ENCODE assay signal across 29 cellular contexts in the genomic region with DNA sequence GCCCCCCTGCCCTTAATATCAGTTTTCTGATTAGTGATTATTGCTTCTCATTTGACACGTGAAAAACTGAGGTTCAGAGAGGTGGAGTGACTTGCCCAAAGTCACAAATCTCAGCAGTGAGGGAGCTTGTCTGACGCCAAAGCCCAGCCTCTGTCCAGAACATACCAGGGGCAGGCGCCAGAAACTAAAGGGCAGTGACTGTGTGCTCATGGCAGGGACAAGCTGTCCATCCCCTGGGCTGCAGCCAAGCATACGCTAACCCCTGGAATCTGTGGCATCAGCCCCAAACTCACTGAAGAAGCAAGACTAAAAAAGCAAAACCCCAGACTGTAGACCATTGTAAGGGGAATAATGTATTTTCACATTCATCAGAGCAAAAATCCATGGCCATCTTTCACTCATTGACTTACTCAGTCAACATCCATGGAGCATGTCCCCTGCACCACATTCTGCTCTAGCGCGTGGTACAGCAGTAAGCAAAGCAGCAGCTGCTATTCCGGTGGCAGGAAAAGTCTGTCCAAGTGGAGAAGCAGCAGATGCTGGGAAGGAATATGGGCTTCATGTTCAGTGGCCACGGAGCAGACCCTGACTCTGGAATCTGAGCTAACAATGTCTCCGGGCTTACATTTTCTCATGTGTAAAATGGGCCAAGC. TPM values are rescaled to one million over a fixed set of nuclear protein-coding genes. Genes with fewer than 3 reads are reported as not detected.
A peak's percentile ranks its signal among the peaks of the same experiment; 100 is the strongest.
DNase-seq lines count a peak whose midpoint lies in the region; ATAC-seq, FAIRE-seq and TF ChIP-seq lines count a peak whose summit lies in the region.
"Had no signal": no experiment of that assay in that cellular context is flagged by ENCODE, and none has a peak within 500 bp of the region (broad histone marks: within the 10 kb centered on the region; RNA-seq: fewer than 3 reads in every experiment).

No MANE protein-coding gene starts in this region.

- no peaks in the 10 kb centered on the region for H3K36me3 ChIP-seq in HepG2 (replicated peaks in 1 of 2; ENCODE audit: control insufficient read depth in 1 of 2, insufficient read depth in 2 of 2, low read length in 2 of 2)
- H3K36me3 ChIP-seq: SJCRH30 had no signal

- WGBS in HepG2 (ENCODE audit: low lambda C conversion rate), result 91% methylated on average over 9 of the region's 9 CpGs

- intact Hi-C loops in HepG2 (cut with micrococcal nuclease; ENCODE audit: unreplicated experiment), result loop anchor here (5.0 kb wide), 1 partner anchor 38 kb away; no protein-coding TSS in a partner anchor
- intact Hi-C loops in posterior vena cava (cut with DNase I), result no loop called here

- no peak overlapping the region for H3K4me3 ChIP-seq in HepG2 (replicated peaks in 1 of 3; ENCODE audit: insufficient read depth in 1 of 3, low read depth in 2 of 3, low read length in 3 of 3)
- H3K4me3 ChIP-seq: GM23248, SJCRH30 had no signal

- no peak for TF ChIP-seq POLR2A in HepG2 (IDR thresholded peaks at IDR 0.05; ENCODE audit: insufficient read depth in 1 of 2, low read depth in 2 of 2, low read length in 2 of 2)

- peaks cover 13% of the 10 kb centered on the region for H3K9me3 ChIP-seq in HepG2 (ENCODE audit: low read length)
- H3K9me3 ChIP-seq: SJCRH30 had no signal

- peaks cover 4% of the 10 kb centered on the region for H3K27me3 Mint-ChIP-seq in chondrocyte (ENCODE audit: low read depth)
- H3K27me3 Mint-ChIP-seq in activated naive CD8-positive, alpha-beta T cell treated with anti-CD3 and anti-CD28 coated beads for 36 hours, result peaks cover 27% of the 10 kb centered on the region

- TF ChIP-seq CTCF in HepG2 (CRISPR knock-in tag; IDR thresholded peaks at IDR 0.05) (no peak), chondrocyte (IDR thresholded peaks at IDR 0.05) (no peak)

- H3K36me3 Mint-ChIP-seq in chondrocyte (ENCODE audit: low read depth), result peaks cover 2% of the 10 kb centered on the region
- no peaks in the 10 kb centered on the region for H3K36me3 Mint-ChIP-seq in activated naive CD8-positive, alpha-beta T cell treated with anti-CD3 and anti-CD28 coated beads for 36 hours
- H3K36me3 Mint-ChIP-seq: CD8-positive, alpha-beta memory T cell had no signal

- no peak overlapping the region for H3K27ac ChIP-seq in HepG2 (ENCODE audit: extremely low read length, insufficient read depth, low read length)
- H3K27ac ChIP-seq: C4-2B, GM23248, KMS-11, RWPE1, SJCRH30 had no signal

- no peak for TF ChIP-seq EP300 in HepG2 (IDR thresholded peaks at IDR 0.05; ENCODE audit: low read depth in 2 of 2, low read length in 2 of 2)
- no peak for TF ChIP-seq EP300 in HepG2 (CRISPR knock-in tag; IDR thresholded peaks at IDR 0.05; ENCODE audit: borderline replicate concordance)

- POLR2A ChIA-PET in HepG2 (lab: Yijun Ruan, JAX), result interaction anchor here (2.2 to 4.6 kb wide), 4 partner anchors 11 to 56 kb away, joined by 8 to 42 read pairs (median 30); partner anchors contain the start of genes SERPINA3 and SERPINA5

- CTCF ChIA-PET in HepG2 (lab: Yijun Ruan, JAX; ENCODE audit: low intra/inter-chr PET ratio, low total read pairs), result no interaction called here

- no peaks in the 10 kb centered on the region for H3K4me1 Mint-ChIP-seq in chondrocyte (ENCODE audit: low read depth)
- no peaks in the 10 kb centered on the region for H3K4me1 Mint-ChIP-seq in activated naive CD8-positive, alpha-beta T cell treated with anti-CD3 and anti-CD28 coated beads for 36 hours
- H3K4me1 Mint-ChIP-seq: CD8-positive, alpha-beta memory T cell had no signal

- H4K20me1 ChIP-seq in HepG2 (ENCODE audit: insufficient read depth, low read length), result no peaks in the 10 kb centered on the region

- H3K79me2 ChIP-seq in HepG2 (ENCODE audit: insufficient read depth, low read length), result peaks cover 3% of the 10 kb centered on the region

- no peak overlapping the region for H3K9ac ChIP-seq in HepG2 (ENCODE audit: insufficient read depth, low read depth, low read length)
- H3K9ac ChIP-seq: GM23248, KMS-11 had no signal

- DNase-seq in Ammon's horn (ENCODE audit: low spot score) (peak; percentile 38), fibroblast of gingiva (ENCODE audit: low read depth) (peak; percentile 27), HepG2 (ENCODE audit: low spot score) (no peak), posterior vena cava (ENCODE audit: low spot score) (peak; percentile 93), chondrocyte (ENCODE audit: low spot score) (no peak)
- DNase-seq in stimulated activated CD4-positive, alpha-beta T cell treated with anti-CD3 and anti-CD28 coated beads, Interleukin-2, amount 100 ng/mL, for 24 hours, result no peak
- DNase-seq in activated naive CD8-positive, alpha-beta T cell treated with anti-CD3 and anti-CD28 coated beads for 36 hours, result no peak
- DNase-seq: AML-193; Calu3; CD8-positive, alpha-beta memory T cell; DMS153; GM23248; HCEC 1CT; NCI-H1105 treated with DMSO at 0.1 percent for 48 hours; NCI-H2029 treated with DMSO at 0.1 percent for 48 hours; NCI-H2171; NCI-H345; NCI-H524; NCI-H774; NK-92 treated with Interleukin-12 subunit alpha and Interleukin-12 subunit beta, amount 100 ng/mL, for 24 hours; SJCRH30 had no signal

- no peak overlapping the region for H2AFZ ChIP-seq in HepG2 (ENCODE audit: low read length)
- H2AFZ ChIP-seq: GM23248 had no signal

- no peak for FAIRE-seq in HepG2 (lab: Jason Lieb, UNC)
- FAIRE-seq: G401.6, GM12892 had no signal

- in situ Hi-C loops in HepG2 (cut with HindIII; ENCODE audit: extremely low pct_ligation_motif_present, low pct_unique_long_range_greater_than_20kb), result no loop called here

- TF ChIP-seq RAD21 in HepG2 (CRISPR knock-in tag; IDR thresholded peaks at IDR 0.05), result no peak

- peaks cover 64% of the 10 kb centered on the region for H3K4me1 ChIP-seq in HepG2 (ENCODE audit: insufficient read depth, low read length)
- H3K4me1 ChIP-seq: SJCRH30 had no signal

- no peaks in the 10 kb centered on the region for H3K27me3 ChIP-seq in HepG2 (ENCODE audit: control insufficient read depth in 1 of 2, insufficient read depth in 2 of 2, low read length in 2 of 2)
- H3K27me3 ChIP-seq: SJCRH30 had no signal

- H3K27ac Mint-ChIP-seq in chondrocyte (ENCODE audit: unreplicated experiment), result no peak overlapping the region
- H3K27ac Mint-ChIP-seq in activated naive CD8-positive, alpha-beta T cell treated with anti-CD3 and anti-CD28 coated beads for 36 hours, result no peak overlapping the region
- H3K27ac Mint-ChIP-seq: CD8-positive, alpha-beta memory T cell had no signal

- H3K4me3 Mint-ChIP-seq in chondrocyte (ENCODE audit: unreplicated experiment), result no peak overlapping the region
- no peak overlapping the region for H3K4me3 Mint-ChIP-seq in activated naive CD8-positive, alpha-beta T cell treated with anti-CD3 and anti-CD28 coated beads for 36 hours
- H3K4me3 Mint-ChIP-seq: CD8-positive, alpha-beta memory T cell had no signal

- peak overlapping the region; percentile 79; the same call in 1 of the 2 replicates for H3K4me2 ChIP-seq in HepG2 (ENCODE audit: low read depth, low read length)
- H3K4me2 ChIP-seq: KMS-11 had no signal

- ATAC-seq in HepG2, result no peak

- BruUV-seq in HepG2 (replicated peaks; lab: Mats Ljungman, UMichigan), result no TSS peak

- H3K9me3 Mint-ChIP-seq in chondrocyte (ENCODE audit: low read depth), result peaks cover 10% of the 10 kb centered on the region
- H3K9me3 Mint-ChIP-seq in activated naive CD8-positive, alpha-beta T cell treated with anti-CD3 and anti-CD28 coated beads for 36 hours, result peaks cover 17% of the 10 kb centered on the region

RNA-seq across cellular contexts. Expression of gene SERPINA4, which starts 1.5 kb away (rescaled TPM):
- total RNA-seq in HepG2 (2016; rRNA removed; fragmentation: Illumina TruSeq; extraction: Trizol) (17.2 and 39.1 TPM in 2 replicates), posterior vena cava (not detected), chondrocyte (not detected in 3 replicates)
- total RNA-seq in HepG2 (2016; cell fraction: cytosol; rRNA removed; fragmentation: Illumina TruSeq; extraction: Trizol; ENCODE audit: low read depth), result 5.1 and 5.2 TPM in 2 replicates
- 18.0 and 38.7 TPM in 2 replicates for total RNA-seq in HepG2 (2016; cell fraction: insoluble cytoplasmic fraction; rRNA removed; fragmentation: Illumina TruSeq; extraction: Trizol)
- 9.0 and 10.8 TPM in 2 replicates for total RNA-seq in HepG2 (2016; cell fraction: membrane; rRNA removed; fragmentation: Illumina TruSeq; extraction: Trizol)
- total RNA-seq in HepG2 (2016; cell fraction: nucleus; rRNA removed; fragmentation: Illumina TruSeq; extraction: Trizol), result 31.1 and 34.0 TPM in 2 replicates
- 57.8 and 82.7 TPM in 2 replicates for polyA plus RNA-seq in HepG2 (2011; rRNA removed)
- polyA plus RNA-seq in HepG2 (2011; cell fraction: cytosol; rRNA removed), result 51.9 and 68.1 TPM in 2 replicates
- polyA plus RNA-seq in HepG2 (2011; cell fraction: nucleus; rRNA removed), result 26.7 and 38.8 TPM in 2 replicates
- 39.8 and 51.8 TPM in 2 replicates for polyA plus RNA-seq in HepG2 (2012)
- polyA plus RNA-seq in HepG2 (2016; cell fraction: cytosol; fragmentation: Illumina TruSeq; extraction: Trizol; ENCODE audit: low read depth), result 4.5 and 5.5 TPM in 2 replicates
- 17.2 and 17.4 TPM in 2 replicates for polyA plus RNA-seq in HepG2 (2016; cell fraction: insoluble cytoplasmic fraction; fragmentation: Illumina TruSeq; extraction: Trizol; ENCODE audit: low read depth)
- polyA plus RNA-seq in HepG2 (2016; cell fraction: membrane; fragmentation: Illumina TruSeq; extraction: Trizol; ENCODE audit: low read depth), result 7.7 and 8.0 TPM in 2 replicates
- 48.5 and 50.8 TPM in 2 replicates for polyA plus RNA-seq in HepG2 (2016; cell fraction: nucleus; fragmentation: Illumina TruSeq; extraction: Trizol; ENCODE audit: insufficient read depth, low read depth)
- polyA minus RNA-seq in HepG2 (2011; rRNA and poly(A)+ RNA removed; ENCODE audit: low replicate concordance), result 48.7 TPM in 1 of 2 replicates, not detected in the other
- 12.7 and 23.3 TPM in 2 replicates for polyA minus RNA-seq in HepG2 (2011; cell fraction: cytosol; rRNA and poly(A)+ RNA removed)
- polyA minus RNA-seq in HepG2 (2011; cell fraction: nucleus; rRNA and poly(A)+ RNA removed), result 13.5 and 19.5 TPM in 2 replicates
- not detected for total RNA-seq in activated naive CD8-positive, alpha-beta T cell treated with anti-CD3 and anti-CD28 coated beads for 36 hours
- total RNA-seq: A172; CD8-positive, alpha-beta memory T cell; GM23248; HT1080; SJCRH30 had no signal
- polyA plus RNA-seq: AG04450; CD8-positive, alpha-beta memory T cell; GM23248 had no signal

RNA-seq across cellular contexts. Expression of gene SERPINA5, which starts 21.5 kb away (rescaled TPM):
- 237 and 498 TPM in 2 replicates for total RNA-seq in HepG2 (2016; rRNA removed; fragmentation: Illumina TruSeq; extraction: Trizol)
- total RNA-seq in HepG2 (2016; cell fraction: cytosol; rRNA removed; fragmentation: Illumina TruSeq; extraction: Trizol; ENCODE audit: low read depth), result 71.6 and 82.2 TPM in 2 replicates
- 219 and 507 TPM in 2 replicates for total RNA-seq in HepG2 (2016; cell fraction: insoluble cytoplasmic fraction; rRNA removed; fragmentation: Illumina TruSeq; extraction: Trizol)
- total RNA-seq in HepG2 (2016; cell fraction: membrane; rRNA removed; fragmentation: Illumina TruSeq; extraction: Trizol), result 187 and 205 TPM in 2 replicates
- total RNA-seq in HepG2 (2016; cell fraction: nucleus; rRNA removed; fragmentation: Illumina TruSeq; extraction: Trizol), result 372 and 429 TPM in 2 replicates
- polyA plus RNA-seq in HepG2 (2011; rRNA removed), result 449 and 569 TPM in 2 replicates
- 331 and 435 TPM in 2 replicates for polyA plus RNA-seq in HepG2 (2011; cell fraction: cytosol; rRNA removed)
- 165 and 220 TPM in 2 replicates for polyA plus RNA-seq in HepG2 (2011; cell fraction: nucleus; rRNA removed)
- 423 and 569 TPM in 2 replicates for polyA plus RNA-seq in HepG2 (2012)
- 81.2 and 88.3 TPM in 2 replicates for polyA plus RNA-seq in HepG2 (2016; cell fraction: cytosol; fragmentation: Illumina TruSeq; extraction: Trizol; ENCODE audit: low read depth)
- polyA plus RNA-seq in HepG2 (2016; cell fraction: insoluble cytoplasmic fraction; fragmentation: Illumina TruSeq; extraction: Trizol; ENCODE audit: low read depth), result 241 and 254 TPM in 2 replicates
- 159 and 171 TPM in 2 replicates for polyA plus RNA-seq in HepG2 (2016; cell fraction: membrane; fragmentation: Illumina TruSeq; extraction: Trizol; ENCODE audit: low read depth)
- polyA plus RNA-seq in HepG2 (2016; cell fraction: nucleus; fragmentation: Illumina TruSeq; extraction: Trizol; ENCODE audit: insufficient read depth, low read depth), result 573 and 590 TPM in 2 replicates
- polyA minus RNA-seq in HepG2 (2011; rRNA and poly(A)+ RNA removed; ENCODE audit: low replicate concordance), result 0.30 and 414 TPM in 2 replicates
- 176 and 231 TPM in 2 replicates for polyA minus RNA-seq in HepG2 (2011; cell fraction: cytosol; rRNA and poly(A)+ RNA removed)
- 87.0 and 105 TPM in 2 replicates for polyA minus RNA-seq in HepG2 (2011; cell fraction: nucleus; rRNA and poly(A)+ RNA removed)
- 10 to 100 TPM in 1 of 2 donors, 1 to 10 TPM in 1; 5.2 to 13.6 TPM for total RNA-seq in posterior vena cava
- total RNA-seq in chondrocyte, result 0.50 to 0.54 TPM in 2 of 3 replicates, not detected in the other
- total RNA-seq in activated naive CD8-positive, alpha-beta T cell treated with anti-CD3 and anti-CD28 coated beads for 36 hours, result not detected
- total RNA-seq: A172; CD8-positive, alpha-beta memory T cell; GM23248; HT1080 had no signal
- polyA plus RNA-seq: AG04450; CD8-positive, alpha-beta memory T cell; GM23248 had no signal

RNA-seq across cellular contexts. Expression of gene SERPINA12, which starts 50.5 kb away (rescaled TPM):
- not detected in 2 replicates for total RNA-seq in HepG2 (2016; rRNA removed; fragmentation: Illumina TruSeq; extraction: Trizol)
- not detected in 2 replicates for total RNA-seq in HepG2 (2016; cell fraction: cytosol; rRNA removed; fragmentation: Illumina TruSeq; extraction: Trizol; ENCODE audit: low read depth)
- not detected in 2 replicates for total RNA-seq in HepG2 (2016; cell fraction: insoluble cytoplasmic fraction; rRNA removed; fragmentation: Illumina TruSeq; extraction: Trizol)
- not detected in 2 replicates for total RNA-seq in HepG2 (2016; cell fraction: membrane; rRNA removed; fragmentation: Illumina TruSeq; extraction: Trizol)
- total RNA-seq in HepG2 (2016; cell fraction: nucleus; rRNA removed; fragmentation: Illumina TruSeq; extraction: Trizol), result not detected in 2 replicates
- 0.08 TPM in 1 of 2 replicates, not detected in the other for polyA plus RNA-seq in HepG2 (2011; rRNA removed)
- polyA plus RNA-seq in HepG2 (2011; cell fraction: cytosol; rRNA removed), result 0.07 TPM in 1 of 2 replicates, not detected in the other
- polyA plus RNA-seq in HepG2 (2011; cell fraction: nucleus; rRNA removed), result not detected in 2 replicates
- polyA plus RNA-seq in HepG2 (2012), result 9.8 and 20.4 TPM in 2 replicates
- polyA plus RNA-seq in HepG2 (2016; cell fraction: cytosol; fragmentation: Illumina TruSeq; extraction: Trizol; ENCODE audit: low read depth), result not detected in 2 replicates
- 0.11 TPM in 1 of 2 replicates, not detected in the other for polyA plus RNA-seq in HepG2 (2016; cell fraction: insoluble cytoplasmic fraction; fragmentation: Illumina TruSeq; extraction: Trizol; ENCODE audit: low read depth)
- 0.08 TPM in 1 of 2 replicates, not detected in the other for polyA plus RNA-seq in HepG2 (2016; cell fraction: membrane; fragmentation: Illumina TruSeq; extraction: Trizol; ENCODE audit: low read depth)
- polyA plus RNA-seq in HepG2 (2016; cell fraction: nucleus; fragmentation: Illumina TruSeq; extraction: Trizol; ENCODE audit: insufficient read depth, low read depth), result not detected in 2 replicates
- polyA minus RNA-seq in HepG2 (2011; rRNA and poly(A)+ RNA removed; ENCODE audit: low replicate concordance), result 0.10 TPM in 1 of 2 replicates, not detected in the other
- polyA minus RNA-seq in HepG2 (2011; cell fraction: cytosol; rRNA and poly(A)+ RNA removed), result not detected in 2 replicates
- not detected in 2 replicates for polyA minus RNA-seq in HepG2 (2011; cell fraction: nucleus; rRNA and poly(A)+ RNA removed)
- total RNA-seq in posterior vena cava, result not detected
- not detected in 3 replicates for total RNA-seq in chondrocyte
- not detected for total RNA-seq in activated naive CD8-positive, alpha-beta T cell treated with anti-CD3 and anti-CD28 coated beads for 36 hours
- total RNA-seq: A172; Calu3; CD8-positive, alpha-beta memory T cell; GM23248; HT1080; SJCRH30 had no signal
- polyA plus RNA-seq: AG04450; CD8-positive, alpha-beta memory T cell; GM23248 had no signal

RNA-seq across cellular contexts. Expression of gene SERPINA3, which starts 52.4 kb away (rescaled TPM):
- 433 and 825 TPM in 2 replicates for total RNA-seq in HepG2 (2016; rRNA removed; fragmentation: Illumina TruSeq; extraction: Trizol)
- total RNA-seq in HepG2 (2016; cell fraction: cytosol; rRNA removed; fragmentation: Illumina TruSeq; extraction: Trizol; ENCODE audit: low read depth), result 141 and 152 TPM in 2 replicates
- total RNA-seq in HepG2 (2016; cell fraction: insoluble cytoplasmic fraction; rRNA removed; fragmentation: Illumina TruSeq; extraction: Trizol), result 426 and 840 TPM in 2 replicates
- total RNA-seq in HepG2 (2016; cell fraction: membrane; rRNA removed; fragmentation: Illumina TruSeq; extraction: Trizol), result 232 and 248 TPM in 2 replicates
- 726 and 813 TPM in 2 replicates for total RNA-seq in HepG2 (2016; cell fraction: nucleus; rRNA removed; fragmentation: Illumina TruSeq; extraction: Trizol)
- 2,200 and 3,367 TPM in 2 replicates for polyA plus RNA-seq in HepG2 (2011; rRNA removed)
- 3,577 and 4,656 TPM in 2 replicates for polyA plus RNA-seq in HepG2 (2011; cell fraction: cytosol; rRNA removed)
- 1,545 and 2,325 TPM in 2 replicates for polyA plus RNA-seq in HepG2 (2011; cell fraction: nucleus; rRNA removed)
- polyA plus RNA-seq in HepG2 (2012), result 306 and 2,041 TPM in 2 replicates
- polyA plus RNA-seq in HepG2 (2016; cell fraction: cytosol; fragmentation: Illumina TruSeq; extraction: Trizol; ENCODE audit: low read depth), result 168 and 171 TPM in 2 replicates
- polyA plus RNA-seq in HepG2 (2016; cell fraction: insoluble cytoplasmic fraction; fragmentation: Illumina TruSeq; extraction: Trizol; ENCODE audit: low read depth), result 463 and 467 TPM in 2 replicates
- polyA plus RNA-seq in HepG2 (2016; cell fraction: membrane; fragmentation: Illumina TruSeq; extraction: Trizol; ENCODE audit: low read depth), result 216 and 234 TPM in 2 replicates
- polyA plus RNA-seq in HepG2 (2016; cell fraction: nucleus; fragmentation: Illumina TruSeq; extraction: Trizol; ENCODE audit: insufficient read depth, low read depth), result 1,122 and 1,162 TPM in 2 replicates
- polyA minus RNA-seq in HepG2 (2011; rRNA and poly(A)+ RNA removed; ENCODE audit: low replicate concordance), result 0.47 and 1,312 TPM in 2 replicates
- 680 and 1,323 TPM in 2 replicates for polyA minus RNA-seq in HepG2 (2011; cell fraction: cytosol; rRNA and poly(A)+ RNA removed)
- polyA minus RNA-seq in HepG2 (2011; cell fraction: nucleus; rRNA and poly(A)+ RNA removed), result 461 and 851 TPM in 2 replicates
- 100 to 1,000 TPM; 279 to 301 TPM for total RNA-seq in posterior vena cava
- 3.6 to 4.6 TPM (median 3.9 TPM) in 3 replicates for total RNA-seq in chondrocyte
- not detected for total RNA-seq in activated naive CD8-positive, alpha-beta T cell treated with anti-CD3 and anti-CD28 coated beads for 36 hours
- total RNA-seq: A172; CD8-positive, alpha-beta memory T cell; HT1080; SJCRH30 had no signal
- polyA plus RNA-seq: CD8-positive, alpha-beta memory T cell had no signal

Comparison
In these comparisons a context has a peak if more than half of its experiments do, and no peak if none do; other contexts are left out.
1. DNase-seq: peak in Ammon's horn (single experiment), fibroblast of gingiva (single experiment) and posterior vena cava (single experiment); none in HepG2 (single experiment), stimulated activated CD4-positive, alpha-beta T cell treated with anti-CD3 and anti-CD28 coated beads, Interleukin-2, amount 100 ng/mL, for 24 hours (0 of 2), chondrocyte (single experiment) and activated naive CD8-positive, alpha-beta T cell treated with anti-CD3 and anti-CD28 coated beads for 36 hours (single experiment).
2. RNA of gene SERPINA5, which starts 21.5 kb away (total RNA-seq): 71.6 to 507 TPM in HepG2; 5.2 to 13.6 TPM in posterior vena cava, 0.50 to 0.54 TPM in chondrocyte and not detected in activated naive CD8-positive, alpha-beta T cell treated with anti-CD3 and anti-CD28 coated beads for 36 hours; every median in the first group is over 4 times any median in the second.